1 cellular context compared by ENCODE assay signal in the genomic region with DNA sequence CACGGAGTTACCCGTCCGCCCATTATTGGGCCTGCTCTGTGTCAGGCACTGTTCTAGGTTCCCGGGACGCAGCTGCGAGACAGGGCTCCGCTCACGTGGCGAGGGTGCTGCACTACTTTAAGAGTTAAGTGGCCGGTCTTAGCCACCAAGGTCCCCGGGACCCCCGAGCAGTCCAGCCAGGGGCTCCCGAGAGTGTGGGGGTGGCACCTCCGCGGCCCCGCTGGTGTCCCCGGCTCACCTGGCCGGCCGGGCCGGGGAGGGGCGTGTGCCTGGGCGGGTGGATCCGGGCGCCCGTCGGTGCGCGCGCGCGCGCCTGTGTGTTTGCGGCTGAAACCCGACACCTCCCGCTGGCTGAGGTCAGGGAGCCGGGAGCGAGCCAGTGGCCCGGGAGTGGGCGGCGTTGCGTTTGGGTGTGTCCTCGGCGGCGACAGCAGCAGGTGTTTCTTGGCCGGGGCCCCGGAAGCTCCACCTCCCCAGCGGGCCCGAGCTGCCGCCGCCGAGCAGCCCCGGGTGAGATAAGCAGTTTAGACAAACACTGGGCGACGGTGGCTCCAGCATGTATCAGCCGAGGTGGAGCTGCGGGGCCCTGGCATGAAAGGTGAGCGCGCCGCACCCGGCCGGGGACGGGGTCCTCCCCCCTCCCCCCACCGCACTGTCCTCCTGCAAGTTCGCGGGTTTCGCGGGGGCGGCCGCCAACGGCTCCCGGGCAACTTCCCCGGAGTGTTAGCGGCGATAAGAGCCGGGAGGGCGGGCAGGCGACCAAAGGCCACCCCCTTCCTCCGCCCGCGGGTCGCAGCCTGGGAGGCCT.
TF ChIP-seq lines count a peak whose summit lies in the region.

Gene GSE1, plus strand, starts transcription at position 522 of the 808 bp plus-strand sequence. Its CDS starts 70 bp downstream, at position 592.

TF ChIP-seq in HEK293, 187 proteins besides CTCF, POLR2A, EP300 and RAD21 (continued from another document and continues in another):
- TF ChIP-seq, protein P1, sequence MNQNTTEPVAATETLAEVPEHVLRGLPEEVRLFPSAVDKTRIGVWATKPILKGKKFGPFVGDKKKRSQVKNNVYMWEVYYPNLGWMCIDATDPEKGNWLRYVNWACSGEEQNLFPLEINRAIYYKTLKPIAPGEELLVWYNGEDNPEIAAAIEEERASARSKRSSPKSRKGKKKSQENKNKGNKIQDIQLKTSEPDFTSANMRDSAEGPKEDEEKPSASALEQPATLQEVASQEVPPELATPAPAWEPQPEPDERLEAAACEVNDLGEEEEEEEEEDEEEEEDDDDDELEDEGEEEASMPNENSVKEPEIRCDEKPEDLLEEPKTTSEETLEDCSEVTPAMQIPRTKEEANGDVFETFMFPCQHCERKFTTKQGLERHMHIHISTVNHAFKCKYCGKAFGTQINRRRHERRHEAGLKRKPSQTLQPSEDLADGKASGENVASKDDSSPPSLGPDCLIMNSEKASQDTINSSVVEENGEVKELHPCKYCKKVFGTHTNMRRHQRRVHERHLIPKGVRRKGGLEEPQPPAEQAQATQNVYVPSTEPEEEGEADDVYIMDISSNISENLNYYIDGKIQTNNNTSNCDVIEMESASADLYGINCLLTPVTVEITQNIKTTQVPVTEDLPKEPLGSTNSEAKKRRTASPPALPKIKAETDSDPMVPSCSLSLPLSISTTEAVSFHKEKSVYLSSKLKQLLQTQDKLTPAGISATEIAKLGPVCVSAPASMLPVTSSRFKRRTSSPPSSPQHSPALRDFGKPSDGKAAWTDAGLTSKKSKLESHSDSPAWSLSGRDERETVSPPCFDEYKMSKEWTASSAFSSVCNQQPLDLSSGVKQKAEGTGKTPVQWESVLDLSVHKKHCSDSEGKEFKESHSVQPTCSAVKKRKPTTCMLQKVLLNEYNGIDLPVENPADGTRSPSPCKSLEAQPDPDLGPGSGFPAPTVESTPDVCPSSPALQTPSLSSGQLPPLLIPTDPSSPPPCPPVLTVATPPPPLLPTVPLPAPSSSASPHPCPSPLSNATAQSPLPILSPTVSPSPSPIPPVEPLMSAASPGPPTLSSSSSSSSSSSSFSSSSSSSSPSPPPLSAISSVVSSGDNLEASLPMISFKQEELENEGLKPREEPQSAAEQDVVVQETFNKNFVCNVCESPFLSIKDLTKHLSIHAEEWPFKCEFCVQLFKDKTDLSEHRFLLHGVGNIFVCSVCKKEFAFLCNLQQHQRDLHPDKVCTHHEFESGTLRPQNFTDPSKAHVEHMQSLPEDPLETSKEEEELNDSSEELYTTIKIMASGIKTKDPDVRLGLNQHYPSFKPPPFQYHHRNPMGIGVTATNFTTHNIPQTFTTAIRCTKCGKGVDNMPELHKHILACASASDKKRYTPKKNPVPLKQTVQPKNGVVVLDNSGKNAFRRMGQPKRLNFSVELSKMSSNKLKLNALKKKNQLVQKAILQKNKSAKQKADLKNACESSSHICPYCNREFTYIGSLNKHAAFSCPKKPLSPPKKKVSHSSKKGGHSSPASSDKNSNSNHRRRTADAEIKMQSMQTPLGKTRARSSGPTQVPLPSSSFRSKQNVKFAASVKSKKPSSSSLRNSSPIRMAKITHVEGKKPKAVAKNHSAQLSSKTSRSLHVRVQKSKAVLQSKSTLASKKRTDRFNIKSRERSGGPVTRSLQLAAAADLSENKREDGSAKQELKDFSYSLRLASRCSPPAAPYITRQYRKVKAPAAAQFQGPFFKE (tag by site-specific recombination; IDR thresholded peaks at IDR 0.05; ENCODE audit: borderline replicate concordance), result no peak
- TF ChIP-seq ZNF433 (tag by site-specific recombination; IDR thresholded peaks at IDR 0.05; ENCODE audit: low read depth) (no peak), HOXC10 (CRISPR knock-in tag; IDR thresholded peaks at IDR 0.05) (no peak), ZBTB20 (tag by site-specific recombination; IDR thresholded peaks at IDR 0.05) (peak; percentile 99), ZFHX2 (tag by site-specific recombination; conservative IDR thresholded peaks at IDR 0.05) (peak; percentile 94), SALL2 (tag by site-specific recombination; IDR thresholded peaks at IDR 0.05; ENCODE audit: borderline replicate concordance) (no peak), KLF10 (tag by site-specific recombination; IDR thresholded peaks at IDR 0.05) (peak; percentile 95), ZNF596 (tag by site-specific recombination; IDR thresholded peaks at IDR 0.05) (no peak; the same call in 1 of the 2 replicates), ZNF549 (tag by site-specific recombination; IDR thresholded peaks at IDR 0.05) (no peak), ZNF174 (tag by site-specific recombination; IDR thresholded peaks at IDR 0.05) (0 out of 2 replicates have a peak, but pooled peaks have one; percentile 55), ZNF623 (tag by site-specific recombination; IDR thresholded peaks at IDR 0.05) (no peak), ZNF138 (tag by site-specific recombination; IDR thresholded peaks at IDR 0.05; ENCODE audit: borderline replicate concordance) (no peak), ZNF621 (tag by site-specific recombination; IDR thresholded peaks at IDR 0.05) (no peak), ZFP41 (tag by site-specific recombination; IDR thresholded peaks at IDR 0.05; ENCODE audit: borderline replicate concordance) (no peak), ZNF214 (tag by site-specific recombination; IDR thresholded peaks at IDR 0.05; ENCODE audit: borderline replicate concordance) (no peak), ZBTB21 (tag by site-specific recombination; IDR thresholded peaks at IDR 0.05) (no peak), YY1 (tag by site-specific recombination; IDR thresholded peaks at IDR 0.05) (no peak), ZNF747 (tag by site-specific recombination; IDR thresholded peaks at IDR 0.05) (no peak), ZSCAN5A (tag by site-specific recombination; IDR thresholded peaks at IDR 0.05) (peak; percentile 36), ZIC2 (tag by site-specific recombination; IDR thresholded peaks at IDR 0.05) (peak; percentile 92), ZSCAN16 (tag by site-specific recombination; IDR thresholded peaks at IDR 0.05) (no peak), ZNF132 (tag by site-specific recombination; IDR thresholded peaks at IDR 0.05; ENCODE audit: borderline replicate concordance) (no peak), GLIS1 (tag by site-specific recombination; IDR thresholded peaks at IDR 0.05) (peak; percentile 91), SP3 (tag by site-specific recombination; IDR thresholded peaks at IDR 0.05) (peak; percentile 76), ZNF664 (tag by site-specific recombination; IDR thresholded peaks at IDR 0.05) (0 out of 2 replicates have a peak, but pooled peaks have one; percentile 5), ZNF133 (tag by site-specific recombination; IDR thresholded peaks at IDR 0.05) (no peak), ZBTB10 (tag by site-specific recombination; IDR thresholded peaks at IDR 0.05) (peak; percentile 10; the same call in 1 of the 2 replicates), ZNF768 (tag by site-specific recombination; IDR thresholded peaks at IDR 0.05) (no peak), PRDM4 (tag by site-specific recombination; IDR thresholded peaks at IDR 0.05) (peak; percentile 51), ZNF558 (tag by site-specific recombination; IDR thresholded peaks at IDR 0.05) (no peak), ZNF426 (tag by site-specific recombination; IDR thresholded peaks at IDR 0.05) (no peak), ZNF2 (tag by site-specific recombination; IDR thresholded peaks at IDR 0.05) (peak; percentile 58; the same call in 1 of the 2 replicates), ZNF394 (tag by site-specific recombination; IDR thresholded peaks at IDR 0.05; ENCODE audit: borderline replicate concordance) (peak; percentile 48; the same call in 1 of the 2 replicates), ZFP37 (tag by site-specific recombination; IDR thresholded peaks at IDR 0.05) (no peak), ZNF488 (tag by site-specific recombination; IDR thresholded peaks at IDR 0.05) (no peak), ZNF600 (tag by site-specific recombination; IDR thresholded peaks at IDR 0.05) (no peak), ZNF629 (tag by site-specific recombination; IDR thresholded peaks at IDR 0.05) (no peak; the same call in none of the 2 replicates), ZNF19 (tag by site-specific recombination; IDR thresholded peaks at IDR 0.05; ENCODE audit: low read depth) (no peak), ZNF10 (tag by site-specific recombination; IDR thresholded peaks at IDR 0.05) (peak; percentile 25; the same call in 1 of the 2 replicates), ZNF335 (tag by site-specific recombination; conservative IDR thresholded peaks at IDR 0.05) (peak; percentile 84), KLF8 (tag by site-specific recombination; IDR thresholded peaks at IDR 0.05) (peak; percentile 93), ZNF24 (tag by site-specific recombination; IDR thresholded peaks at IDR 0.05) (no peak; the same call in 1 of the 2 replicates), HOXD13 (CRISPR knock-in tag; IDR thresholded peaks at IDR 0.05; ENCODE audit: borderline replicate concordance) (no peak)
- TF ChIP-seq, protein P2, sequence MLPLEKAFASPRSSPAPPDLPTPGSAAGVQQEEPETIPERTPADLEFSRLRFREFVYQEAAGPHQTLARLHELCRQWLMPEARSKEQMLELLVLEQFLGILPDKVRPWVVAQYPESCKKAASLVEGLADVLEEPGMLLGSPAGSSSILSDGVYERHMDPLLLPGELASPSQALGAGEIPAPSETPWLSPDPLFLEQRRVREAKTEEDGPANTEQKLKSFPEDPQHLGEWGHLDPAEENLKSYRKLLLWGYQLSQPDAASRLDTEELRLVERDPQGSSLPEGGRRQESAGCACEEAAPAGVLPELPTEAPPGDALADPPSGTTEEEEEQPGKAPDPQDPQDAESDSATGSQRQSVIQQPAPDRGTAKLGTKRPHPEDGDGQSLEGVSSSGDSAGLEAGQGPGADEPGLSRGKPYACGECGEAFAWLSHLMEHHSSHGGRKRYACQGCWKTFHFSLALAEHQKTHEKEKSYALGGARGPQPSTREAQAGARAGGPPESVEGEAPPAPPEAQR (tag by site-specific recombination; IDR thresholded peaks at IDR 0.05), result no peak
- TF ChIP-seq, protein P3, sequence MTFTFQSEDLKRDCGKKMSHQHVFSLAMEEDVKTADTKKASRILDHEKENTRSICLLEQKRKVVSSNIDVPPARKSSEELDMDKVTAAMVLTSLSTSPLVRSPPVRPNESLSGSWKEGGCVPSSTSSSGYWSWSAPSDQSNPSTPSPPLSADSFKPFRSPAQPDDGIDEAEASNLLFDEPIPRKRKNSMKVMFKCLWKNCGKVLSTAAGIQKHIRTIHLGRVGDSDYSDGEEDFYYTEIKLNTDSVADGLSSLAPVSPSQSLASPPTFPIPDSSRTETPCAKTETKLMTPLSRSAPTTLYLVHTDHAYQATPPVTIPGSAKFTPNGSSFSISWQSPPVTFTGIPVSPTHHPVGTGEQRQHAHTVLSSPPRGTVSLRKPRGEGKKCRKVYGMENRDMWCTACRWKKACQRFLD (tag by site-specific recombination; IDR thresholded peaks at IDR 0.05), result no peak
